Comparison of ENCODE assay signal across 12 cellular contexts in genomic region chr3:49616491-49616941, GRCh38. TPM values are rescaled to one million over a fixed set of nuclear protein-coding genes. Genes with fewer than 3 reads are reported as not detected.
DNase-seq lines count a peak whose midpoint lies in the region; ATAC-seq and TF ChIP-seq lines count a peak whose summit lies in the region.
"Had no signal": no experiment of that assay in that cellular context is flagged by ENCODE, and none has a peak within 500 bp of the region (broad histone marks: within the 10 kb centered on the region; RNA-seq: fewer than 3 reads in every experiment).

No MANE protein-coding gene starts in this region.

- TF ChIP-seq POLR2A in erythroblast (IDR thresholded peaks at IDR 0.05; ENCODE audit: low read length), result no peak

- no peaks in the 10 kb centered on the region for H3K36me3 ChIP-seq in osteoblast (ENCODE audit: insufficient read depth, low read length)

- H3K4me1 ChIP-seq in osteoblast (ENCODE audit: insufficient read depth, low read length), result peaks cover 6% of the 10 kb centered on the region

- H3K27ac ChIP-seq in osteoblast (ENCODE audit: low read depth, low read length), result peak overlapping the region; percentile 23

- no peak overlapping the region for H3K4me2 ChIP-seq in osteoblast (ENCODE audit: insufficient read depth, low read length)

- peak overlapping the region; percentile 90 for H2AFZ ChIP-seq in osteoblast (ENCODE audit: low read length)

- H4K20me1 ChIP-seq in osteoblast (ENCODE audit: insufficient read depth, low read length), result no peaks in the 10 kb centered on the region

- H3K4me3 ChIP-seq in fibroblast of mammary gland (ENCODE audit: control insufficient read depth, low read depth, low read length), result no peak overlapping the region
- H3K4me3 ChIP-seq in osteoblast (ENCODE audit: insufficient read depth, low read length), result no peak overlapping the region

- TF ChIP-seq CTCF in fibroblast of mammary gland (conservative IDR thresholded peaks at IDR 0.05; ENCODE audit: control insufficient read depth, insufficient read depth, low read depth, low read length), result no peak
- no peak for TF ChIP-seq CTCF in osteoblast (IDR thresholded peaks at IDR 0.05; ENCODE audit: extremely low read depth, low read depth, low read length)

- no peaks in the 10 kb centered on the region for H3K9me3 ChIP-seq in osteoblast (ENCODE audit: low read depth, low read length)

- H3K79me2 ChIP-seq in osteoblast (ENCODE audit: insufficient read depth, low read length), result no peaks in the 10 kb centered on the region

- peaks cover 8% of the 10 kb centered on the region for H3K27me3 ChIP-seq in osteoblast (ENCODE audit: insufficient read depth, low read length)

- DNase-seq in Daoy (ENCODE audit: low read depth), result peak; percentile 57
- DNase-seq in RPMI7951 (ENCODE audit: low read depth), result peak; percentile 75
- DNase-seq in fibroblast of mammary gland (ENCODE audit: low read depth), result peak; percentile 26
- peak; percentile 83 for DNase-seq in osteoblast (ENCODE audit: insufficient read length, low spot score, missing footprints)
- no peak for DNase-seq in erythroblast (lab: John Stamatoyannopoulos, UW)
- no peak for DNase-seq in NCI-H2171 treated with DMSO at 0.1 percent for 48 hours (lab: John Stamatoyannopoulos, UW)
- DNase-seq: activated CD4-positive, alpha-beta T cell treated with anti-CD3 and anti-CD28 coated beads for 4 hours; CD4-positive, alpha-beta T cell; MV-4-11 had no signal

- no peak for ATAC-seq in HG02973 (IDR thresholded peaks at IDR 0.05; ENCODE audit: unreplicated experiment)
- no peak for ATAC-seq in HG02798 (IDR thresholded peaks at IDR 0.05; ENCODE audit: poor library complexity, unreplicated experiment)
- ATAC-seq: activated T-helper 17 cell treated with anti-CD3 and anti-CD28 coated beads, Interleukin-2, amount 50 U/mL, for 72 hours had no signal

RNA-seq across cellular contexts. Expression of gene APEH, which starts 57.6 kb away (rescaled TPM):
- 59.1 and 64.5 TPM in 2 replicates for total RNA-seq in Daoy (2014; rRNA removed; shearing (Covaris generic))
- 103 and 108 TPM in 2 replicates for total RNA-seq in RPMI7951 (2014; rRNA removed; shearing (Covaris generic))
- 98.8 and 101 TPM in 2 replicates for total RNA-seq in osteoblast

Comparison
In these comparisons a context has a peak if more than half of its experiments do, and no peak if none do; other contexts are left out.
1. DNase-seq: peak in Daoy (single experiment), RPMI7951 (single experiment), fibroblast of mammary gland (single experiment) and osteoblast (single experiment); none in erythroblast (0 of 2) and NCI-H2171 treated with DMSO at 0.1 percent for 48 hours (single experiment).